17 cellular contexts compared by ENCODE assay signal in the genomic region with DNA sequence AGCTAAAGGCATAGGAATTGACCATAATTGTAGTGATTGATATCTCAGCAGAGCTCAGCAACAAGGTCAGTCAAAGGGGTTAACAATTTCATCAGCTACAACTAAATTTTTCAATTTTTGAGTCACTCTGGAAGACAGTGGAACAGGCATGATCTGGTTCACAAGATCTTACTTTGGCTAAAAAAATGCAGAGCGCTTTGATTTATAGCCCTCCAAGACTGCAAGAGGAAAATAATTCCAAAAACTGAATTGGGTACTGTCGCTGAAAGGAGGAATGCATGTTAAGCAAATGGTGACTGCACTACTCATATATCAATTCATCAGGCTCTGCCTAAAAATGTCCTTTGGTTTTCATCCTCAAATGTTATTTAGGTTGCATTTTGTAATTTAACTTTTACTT.
A peak's percentile ranks its signal among the peaks of the same experiment; 100 is the strongest.
DNase-seq lines count a peak whose midpoint lies in the region; ATAC-seq and TF ChIP-seq lines count a peak whose summit lies in the region.
"Had no signal": no experiment of that assay in that cellular context is flagged by ENCODE, and none has a peak within 500 bp of the region (broad histone marks: within the 10 kb centered on the region; RNA-seq: fewer than 3 reads in every experiment).

No MANE protein-coding gene starts in this region.

- H3K4me3 ChIP-seq in AG10803 (ENCODE audit: low read length) (no peak overlapping the region), fibroblast of mammary gland (ENCODE audit: control insufficient read depth, low read depth, low read length) (no peak overlapping the region), BE2C (ENCODE audit: low read depth, low read length) (no peak overlapping the region)
- H3K4me3 ChIP-seq: BLaER1, GM12878, HAP-1 had no signal

- H3K27me3 Mint-ChIP-seq in brain (no peaks in the 10 kb centered on the region), progenitor cell of endocrine pancreas (no peaks in the 10 kb centered on the region)
- H3K27me3 Mint-ChIP-seq: CD4-positive, CD25-positive, alpha-beta regulatory T cell had no signal

- ATAC-seq in esophagus mucosa = no peak
- ATAC-seq: CD8-positive, alpha-beta T cell; GM12878 had no signal

- peak overlapping the region in 1 of 5 experiments; percentile 32 for H3K4me3 Mint-ChIP-seq in brain
- no peak overlapping the region for H3K4me3 Mint-ChIP-seq in progenitor cell of endocrine pancreas (ENCODE audit: low read depth)
- H3K4me3 Mint-ChIP-seq: CD4-positive, CD25-positive, alpha-beta regulatory T cell; CD8-positive, alpha-beta T cell; HFFc6 had no signal

- peak; percentile 51 for DNase-seq in AG10803 (ENCODE audit: low read depth)
- peak; percentile 17 for DNase-seq in fibroblast of mammary gland (ENCODE audit: low read depth)
- no peak for DNase-seq in progenitor cell of endocrine pancreas (ENCODE audit: low spot score, unreplicated experiment)
- no peak for DNase-seq in KG1 (lab: John Stamatoyannopoulos, UW)
- DNase-seq in BE2C = no peak
- DNase-seq: ACHN; Caco-2; CD4-positive, CD25-positive, alpha-beta regulatory T cell; CD8-positive, alpha-beta T cell; DND-41; GOT3; HFFc6 had no signal

- H3K9me3 Mint-ChIP-seq in brain = peaks cover 0 to 4% (median 2%) of the 10 kb centered on the region in 5 experiments
- peaks cover 6% of the 10 kb centered on the region for H3K9me3 Mint-ChIP-seq in progenitor cell of endocrine pancreas (ENCODE audit: low read depth)
- H3K9me3 Mint-ChIP-seq: CD8-positive, alpha-beta T cell had no signal

- H3K4me1 ChIP-seq in BE2C = no peaks in the 10 kb centered on the region
- H3K4me1 ChIP-seq: BLaER1, Caco-2, HAP-1 had no signal

- H3K36me3 Mint-ChIP-seq in brain (no peaks in the 10 kb centered on the region), progenitor cell of endocrine pancreas (ENCODE audit: insufficient read depth) (no peaks in the 10 kb centered on the region)
- H3K36me3 Mint-ChIP-seq: CD4-positive, CD25-positive, alpha-beta regulatory T cell; CD8-positive, alpha-beta T cell had no signal

- no peaks in the 10 kb centered on the region for H3K9me3 ChIP-seq in BE2C
- H3K9me3 ChIP-seq: BLaER1, Caco-2, HAP-1 had no signal

- H3K27ac Mint-ChIP-seq in brain (peak overlapping the region in 3 of 5 experiments; percentile 79 to 92 (median 85)), progenitor cell of endocrine pancreas (peak overlapping the region; percentile 6)
- H3K27ac Mint-ChIP-seq: CD4-positive, CD25-positive, alpha-beta regulatory T cell; CD8-positive, alpha-beta T cell; HFFc6 had no signal

- H3K27me3 ChIP-seq in BE2C = no peaks in the 10 kb centered on the region
- H3K27me3 ChIP-seq: BLaER1 had no signal

- TF ChIP-seq CTCF in AG10803 (conservative IDR thresholded peaks at IDR 0.05; ENCODE audit: low read length) (no peak), brain (conservative IDR thresholded peaks at IDR 0.05) (no peak), fibroblast of mammary gland (conservative IDR thresholded peaks at IDR 0.05; ENCODE audit: control insufficient read depth, insufficient read depth, low read depth, low read length) (no peak), progenitor cell of endocrine pancreas (IDR thresholded peaks at IDR 0.05; ENCODE audit: unreplicated experiment) (no peak), BE2C (IDR thresholded peaks at IDR 0.05; ENCODE audit: low read depth, low read length) (no peak)

- H3K4me1 Mint-ChIP-seq in brain = peaks cover 29% of the 10 kb centered on the region
- peaks cover 19% of the 10 kb centered on the region for H3K4me1 Mint-ChIP-seq in progenitor cell of endocrine pancreas (ENCODE audit: low read depth)
- H3K4me1 Mint-ChIP-seq: CD4-positive, CD25-positive, alpha-beta regulatory T cell had no signal

- H3K36me3 ChIP-seq in BE2C = no peaks in the 10 kb centered on the region
- H3K36me3 ChIP-seq: BLaER1, HAP-1 had no signal

Comparison
In these comparisons a context has a peak if more than half of its experiments do, and no peak if none do; other contexts are left out.
1. DNase-seq: peak in AG10803 (single experiment) and fibroblast of mammary gland (single experiment); none in progenitor cell of endocrine pancreas (single experiment), KG1 (single experiment) and BE2C (single experiment).